In genomic region chr3:52062499-52062898, GRCh38 we compare ENCODE assay signal across 9 cellular contexts. TPM values are rescaled to one million over a fixed set of nuclear protein-coding genes. Genes with fewer than 3 reads are reported as not detected.
DNase-seq lines count a peak whose midpoint lies in the region; ATAC-seq and TF ChIP-seq lines count a peak whose summit lies in the region.
"Had no signal": no experiment of that assay in that cellular context is flagged by ENCODE, and none has a peak within 500 bp of the region (broad histone marks: within the 10 kb centered on the region; RNA-seq: fewer than 3 reads in every experiment).

No MANE protein-coding gene starts in this region.

- DNase-seq in ELR (ENCODE audit: low read depth), result peak; percentile 95
- peak; percentile 79 for DNase-seq in HK-2 (ENCODE audit: unreplicated experiment)
- peak; percentile 41 for DNase-seq in amniotic stem cell (lab: John Stamatoyannopoulos, UW)
- DNase-seq in lung (ENCODE audit: low spot score), result no peak
- DNase-seq in T-helper 1 cell, result no peak
- DNase-seq in NCI-H2029 (lab: John Stamatoyannopoulos, UW), result no peak
- no peak for DNase-seq in NCI-H2107 (lab: John Stamatoyannopoulos, UW)

- peak; percentile 35 for ATAC-seq in lung (ENCODE audit: insufficient read depth, low FRiP score)
- no peak for ATAC-seq in GM18517 (IDR thresholded peaks at IDR 0.05; ENCODE audit: unreplicated experiment)

- no peak for TF ChIP-seq CTCF in lung (IDR thresholded peaks at IDR 0.05; ENCODE audit: control extremely low read depth, extremely low read depth)

- H3K9me3 ChIP-seq in lung (ENCODE audit: control insufficient read depth in 2 of 2, insufficient read depth in 1 of 2, low read length in 1 of 2), result no peaks in the 10 kb centered on the region
- H3K9me3 ChIP-seq: neutrophil had no signal

- no peak overlapping the region for H3K27ac ChIP-seq in lung (ENCODE audit: low read depth in 1 of 2, low read length in 1 of 2)
- H3K27ac ChIP-seq: neutrophil had no signal

- no peaks in the 10 kb centered on the region for H3K36me3 ChIP-seq in lung (ENCODE audit: control insufficient read depth in 2 of 2, insufficient read depth in 2 of 2, low read length in 2 of 2)
- H3K36me3 ChIP-seq: neutrophil had no signal

- 45 to 60% methylated on average over 5 of the region's 5 CpGs for WGBS in lung, 2 donors

- H3K27me3 ChIP-seq in lung (ENCODE audit: control insufficient read depth, insufficient read depth), result no peaks in the 10 kb centered on the region
- H3K27me3 ChIP-seq: neutrophil had no signal

- peaks cover 0 to 21% of the 10 kb centered on the region in 2 donors for H3K4me1 ChIP-seq in lung (ENCODE audit: control insufficient read depth in 2 of 2, insufficient read depth in 2 of 2, low read length in 2 of 2)

- no peak overlapping the region for H3K4me3 ChIP-seq in lung

RNA-seq across cellular contexts. Expression of gene DUSP7, which starts 6.1 kb away (rescaled TPM):
- 10 to 100 TPM; 16.5 to 36.2 TPM for total RNA-seq in lung
- 10 to 100 TPM; 10.2 to 25.2 TPM for polyA plus RNA-seq in lung

Comparison
In these comparisons a context has a peak if more than half of its experiments do, and no peak if none do; other contexts are left out.
1. DNase-seq: peak in ELR (single experiment), HK-2 (single experiment) and amniotic stem cell (single experiment); none in lung (single experiment), T-helper 1 cell (0 of 5), NCI-H2029 (single experiment) and NCI-H2107 (single experiment).